1 cellular context compared by ENCODE assay signal in the genomic region with DNA sequence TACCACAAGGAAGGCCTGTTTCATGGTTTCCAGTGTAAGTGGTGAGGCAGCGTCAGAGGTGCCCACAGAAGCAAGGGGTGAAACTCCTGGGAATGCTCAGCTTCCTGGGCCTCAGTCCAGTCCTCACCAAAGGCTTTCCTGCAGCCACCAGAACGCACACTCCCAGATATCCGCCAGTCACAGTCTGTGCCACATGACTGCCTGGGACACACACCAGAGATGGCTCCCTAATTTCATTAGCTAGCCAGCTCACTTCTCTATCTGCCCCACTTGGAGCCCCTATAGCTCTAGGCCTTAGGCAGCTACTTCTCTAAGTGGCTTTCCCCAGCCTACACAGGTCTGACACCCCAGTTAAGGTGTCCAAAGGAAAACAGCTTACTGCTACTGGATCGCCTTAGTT.
TF ChIP-seq lines count a peak whose summit lies in the region.

No MANE protein-coding gene starts in this region.

TF ChIP-seq in SK-N-SH treated with all-trans-retinoic acid at 6 μM for 48 hours, 23 proteins besides CTCF, POLR2A, EP300 and RAD21 (continued from another document):
- TF ChIP-seq, protein P1, sequence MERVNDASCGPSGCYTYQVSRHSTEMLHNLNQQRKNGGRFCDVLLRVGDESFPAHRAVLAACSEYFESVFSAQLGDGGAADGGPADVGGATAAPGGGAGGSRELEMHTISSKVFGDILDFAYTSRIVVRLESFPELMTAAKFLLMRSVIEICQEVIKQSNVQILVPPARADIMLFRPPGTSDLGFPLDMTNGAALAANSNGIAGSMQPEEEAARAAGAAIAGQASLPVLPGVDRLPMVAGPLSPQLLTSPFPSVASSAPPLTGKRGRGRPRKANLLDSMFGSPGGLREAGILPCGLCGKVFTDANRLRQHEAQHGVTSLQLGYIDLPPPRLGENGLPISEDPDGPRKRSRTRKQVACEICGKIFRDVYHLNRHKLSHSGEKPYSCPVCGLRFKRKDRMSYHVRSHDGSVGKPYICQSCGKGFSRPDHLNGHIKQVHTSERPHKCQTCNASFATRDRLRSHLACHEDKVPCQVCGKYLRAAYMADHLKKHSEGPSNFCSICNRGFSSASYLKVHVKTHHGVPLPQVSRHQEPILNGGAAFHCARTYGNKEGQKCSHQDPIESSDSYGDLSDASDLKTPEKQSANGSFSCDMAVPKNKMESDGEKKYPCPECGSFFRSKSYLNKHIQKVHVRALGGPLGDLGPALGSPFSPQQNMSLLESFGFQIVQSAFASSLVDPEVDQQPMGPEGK (CRISPR knock-in tag; IDR thresholded peaks at IDR 0.05; ENCODE audit: borderline replicate concordance), result no peak
- TF ChIP-seq ESRRG (CRISPR knock-in tag; IDR thresholded peaks at IDR 0.05) (no peak), TCF4 (CRISPR knock-in tag; IDR thresholded peaks at IDR 0.05; ENCODE audit: borderline replicate concordance) (peak; percentile 85), TOX (CRISPR knock-in tag; IDR thresholded peaks at IDR 0.05; ENCODE audit: borderline replicate concordance) (no peak), SNAI2 (CRISPR knock-in tag; IDR thresholded peaks at IDR 0.05) (peak; percentile 74), CSDC2 (CRISPR knock-in tag; IDR thresholded peaks at IDR 0.05) (peak; percentile 30; the same call in 1 of the 2 replicates), ZNF70 (CRISPR knock-in tag; IDR thresholded peaks at IDR 0.05) (peak; percentile 60; the same call in 1 of the 2 replicates), ISL1 (CRISPR knock-in tag; IDR thresholded peaks at IDR 0.05) (no peak; the same call in 1 of the 2 replicates)
- TF ChIP-seq, protein P2, sequence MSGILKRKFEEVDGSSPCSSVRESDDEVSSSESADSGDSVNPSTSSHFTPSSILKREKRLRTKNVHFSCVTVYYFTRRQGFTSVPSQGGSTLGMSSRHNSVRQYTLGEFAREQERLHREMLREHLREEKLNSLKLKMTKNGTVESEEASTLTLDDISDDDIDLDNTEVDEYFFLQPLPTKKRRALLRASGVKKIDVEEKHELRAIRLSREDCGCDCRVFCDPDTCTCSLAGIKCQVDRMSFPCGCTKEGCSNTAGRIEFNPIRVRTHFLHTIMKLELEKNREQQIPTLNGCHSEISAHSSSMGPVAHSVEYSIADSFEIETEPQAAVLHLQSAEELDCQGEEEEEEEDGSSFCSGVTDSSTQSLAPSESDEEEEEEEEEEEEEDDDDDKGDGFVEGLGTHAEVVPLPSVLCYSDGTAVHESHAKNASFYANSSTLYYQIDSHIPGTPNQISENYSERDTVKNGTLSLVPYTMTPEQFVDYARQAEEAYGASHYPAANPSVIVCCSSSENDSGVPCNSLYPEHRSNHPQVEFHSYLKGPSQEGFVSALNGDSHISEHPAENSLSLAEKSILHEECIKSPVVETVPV (CRISPR knock-in tag; IDR thresholded peaks at IDR 0.05), result no peak
- TF ChIP-seq, protein P3, sequence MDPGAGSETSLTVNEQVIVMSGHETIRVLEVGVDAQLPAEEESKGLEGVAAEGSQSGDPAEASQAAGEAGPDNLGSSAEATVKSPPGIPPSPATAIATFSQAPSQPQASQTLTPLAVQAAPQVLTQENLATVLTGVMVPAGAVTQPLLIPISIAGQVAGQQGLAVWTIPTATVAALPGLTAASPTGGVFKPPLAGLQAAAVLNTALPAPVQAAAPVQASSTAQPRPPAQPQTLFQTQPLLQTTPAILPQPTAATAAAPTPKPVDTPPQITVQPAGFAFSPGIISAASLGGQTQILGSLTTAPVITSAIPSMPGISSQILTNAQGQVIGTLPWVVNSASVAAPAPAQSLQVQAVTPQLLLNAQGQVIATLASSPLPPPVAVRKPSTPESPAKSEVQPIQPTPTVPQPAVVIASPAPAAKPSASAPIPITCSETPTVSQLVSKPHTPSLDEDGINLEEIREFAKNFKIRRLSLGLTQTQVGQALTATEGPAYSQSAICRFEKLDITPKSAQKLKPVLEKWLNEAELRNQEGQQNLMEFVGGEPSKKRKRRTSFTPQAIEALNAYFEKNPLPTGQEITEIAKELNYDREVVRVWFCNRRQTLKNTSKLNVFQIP (CRISPR knock-in tag; IDR thresholded peaks at IDR 0.05; ENCODE audit: borderline replicate concordance, low read depth), result no peak
